Comparison of ENCODE assay signal across 3 cellular contexts in the genomic region with DNA sequence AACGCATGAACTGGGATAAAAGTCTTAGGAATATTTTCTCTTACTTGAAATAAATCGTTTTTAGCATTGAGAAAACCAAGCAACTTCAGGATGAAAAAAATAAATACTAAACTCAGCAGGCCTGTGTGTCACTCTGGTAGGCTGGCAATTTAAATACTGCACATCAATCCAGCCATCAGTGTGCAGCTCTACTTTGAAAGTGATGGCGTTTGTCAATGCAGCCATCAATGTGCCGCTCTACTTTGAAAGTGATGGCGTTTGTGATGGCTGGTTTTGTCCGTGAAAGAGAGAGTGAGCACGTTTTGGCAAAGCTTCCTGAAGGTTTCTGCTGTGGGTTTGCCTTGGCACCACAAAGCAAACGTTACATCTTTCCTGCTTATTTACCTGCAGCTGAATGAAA.
"Had no signal": no experiment of that assay in that cellular context is flagged by ENCODE, and none has a peak within 500 bp of the region (broad histone marks: within the 10 kb centered on the region; RNA-seq: fewer than 3 reads in every experiment).

No MANE protein-coding gene starts in this region.

- ATAC-seq: GM12878 had no signal

- H3K4me3 ChIP-seq: GM12878 had no signal

- DNase-seq: GDM1, GF-D8 had no signal
